ENCODE assay signal across 12 cellular contexts in genomic region chr13:75647126-75647784, GRCh38. TPM values are rescaled to one million over a fixed set of nuclear protein-coding genes. Genes with fewer than 3 reads are reported as not detected.
DNase-seq lines count a peak whose midpoint lies in the region; ATAC-seq, FAIRE-seq and TF ChIP-seq lines count a peak whose summit lies in the region.
"Had no signal": no experiment of that assay in that cellular context is flagged by ENCODE, and none has a peak within 500 bp of the region (broad histone marks: within the 10 kb centered on the region; RNA-seq: fewer than 3 reads in every experiment).

No MANE protein-coding gene starts in this region.

- POLR2A ChIA-PET in GM12878 (lab: Charles Lee) = interaction anchor here (0.6 to 1.0 kb wide), 7 partner anchors 8 to 1855 kb away, joined by 3 to 9 read pairs (median 4); no protein-coding TSS in a partner anchor

- H3K36me3 ChIP-seq in GM12878 (ENCODE audit: control insufficient read depth in 2 of 2, insufficient read depth in 2 of 2, low read length in 1 of 2) (no peaks in the 10 kb centered on the region), psoas muscle (ENCODE audit: insufficient read depth in 1 of 2, low read depth in 1 of 2) (peaks cover 0 to 4% of the 10 kb centered on the region in 2 donors)
- H3K36me3 ChIP-seq: heart right ventricle had no signal

- SMC1A ChIA-PET in GM12878 (lab: Charles Lee; ENCODE audit: uncharacterized antibody, unreplicated experiment) = interaction anchor here (1.1 to 1.8 kb wide), 3 partner anchors 8 to 23 kb away, joined by 4 to 10 read pairs (median 4); no protein-coding TSS in a partner anchor

- TF ChIP-seq POLR2A in GM12878 (IDR thresholded peaks at IDR 0.05; ENCODE audit: low read depth, low read length) = no peak

- H3K27me3 ChIP-seq in GM12878 (replicated peaks in 1 of 2; ENCODE audit: control insufficient read depth in 2 of 2, insufficient read depth in 2 of 2, low read length in 1 of 2) (no peaks in the 10 kb centered on the region), psoas muscle (ENCODE audit: insufficient read depth in 3 of 3, low read length in 2 of 3) (no peaks in the 10 kb centered on the region)
- H3K27me3 ChIP-seq: heart right ventricle had no signal

- in situ Hi-C loops in GM13976 (cut with MboI; ENCODE audit: low sequenced_read_pairs, unreplicated experiment) = no loop called here
- in situ Hi-C loops in GM12878 (cut with MboI) = no loop called here

- ATAC-seq in HG03060 (IDR thresholded peaks at IDR 0.05; ENCODE audit: low read depth, unreplicated experiment) = peak; percentile 79
- peak; percentile 92 for ATAC-seq in GM12878
- ATAC-seq in psoas muscle = no peak
- ATAC-seq: heart right ventricle had no signal

- H3K9me3 ChIP-seq in GM12878 (replicated peaks; ENCODE audit: control insufficient read depth, insufficient read depth, low read length) (no peaks in the 10 kb centered on the region), psoas muscle (no peaks in the 10 kb centered on the region)
- H3K9me3 ChIP-seq: heart right ventricle had no signal

- RAD21 ChIA-PET in GM12878 (lab: Charles Lee; ENCODE audit: unreplicated experiment) = interaction anchor here (0.6 to 1.1 kb wide), 4 partner anchors 8 to 1458 kb away, joined by 3 to 4 read pairs (median 3); no protein-coding TSS in a partner anchor

- peak overlapping the region; percentile 71 for H3K4me2 ChIP-seq in GM12878 (ENCODE audit: control insufficient read depth, insufficient read depth)

- DNase-seq in GM13976 (ENCODE audit: low spot score) (peak; percentile 38), GM20000 (ENCODE audit: low spot score) (peak; percentile 59), GM12878 (ENCODE audit: low read depth, low spot score) (peak; percentile 38), NAMALWA (ENCODE audit: low spot score) (no peak), posterior vena cava (ENCODE audit: low spot score) (no peak), psoas muscle (no peak)
- DNase-seq in activated CD8-positive, alpha-beta memory T cell treated with anti-CD3 and anti-CD28 coated beads, Interleukin-2, amount 50 U/mL, for 48 hours = no peak
- DNase-seq: caudate nucleus, GOT3, heart right ventricle, MM.1S had no signal

- H3K9ac ChIP-seq in GM12878 (ENCODE audit: control insufficient read depth, insufficient read depth, low read length) = peak overlapping the region; percentile 41; the same call in 1 of the 2 replicates

- no peak for FAIRE-seq in GM12878 (lab: Jason Lieb, UNC)

- H3K4me3 ChIP-seq in GM12878 = peak overlapping the region; percentile 39; the same call in 1 of the 2 replicates
- H3K4me3 ChIP-seq in psoas muscle = no peak overlapping the region
- H3K4me3 ChIP-seq: heart right ventricle had no signal

- TF ChIP-seq EP300 in GM12878 (IDR thresholded peaks at IDR 0.05; ENCODE audit: borderline replicate concordance in 1 of 2, control insufficient read depth in 1 of 2, low read depth in 2 of 2, low read length in 2 of 2) = peak in 1 of 2 experiments; percentile 66; a peak in 2 of 4 replicates

- intact Hi-C loops in GM12878 (cut with micrococcal nuclease; ENCODE audit: unreplicated experiment) (loop anchor here (10.0 kb wide), 1 partner anchor 272 kb away; no protein-coding TSS in a partner anchor), posterior vena cava (cut with DNase I) (no loop called here), psoas muscle (cut with DNase I) (no loop called here)

- no TSS peak for BruUV-seq in GM12878 (replicated peaks; lab: Mats Ljungman, UMichigan)

- H4K20me1 ChIP-seq in GM12878 (ENCODE audit: control insufficient read depth, insufficient read depth) = no peaks in the 10 kb centered on the region

- H3K79me2 ChIP-seq in GM12878 (ENCODE audit: control insufficient read depth, insufficient read depth, low read length) = no peaks in the 10 kb centered on the region; the same call in 1 of the 2 replicates

- WGBS in GM12878 (ENCODE audit: insufficient coverage, insufficient replicate concordance, low lambda C conversion rate, missing lambda C conversion rate) = 0% methylated on average over 1 of the region's 1 CpG
- WGBS in psoas muscle, 3 donors = 93 to 98% (median 97%) methylated on average over 1 of the region's 1 CpG

- H3K4me1 ChIP-seq in GM12878 (ENCODE audit: control insufficient read depth, insufficient read depth, low read length) = peaks cover 24% of the 10 kb centered on the region
- H3K4me1 ChIP-seq in psoas muscle = no peaks in the 10 kb centered on the region
- H3K4me1 ChIP-seq: heart right ventricle had no signal

- CTCF ChIA-PET in GM12878 (lab: Yijun Ruan, JAX) = interaction anchor here (0.7 kb wide), 1 partner anchor 26 kb away, joined by 4 read pairs; no protein-coding TSS in a partner anchor

- H2AFZ ChIP-seq in GM12878 (ENCODE audit: control insufficient read depth, low read depth, low read length) = peak overlapping the region; percentile 58

- no peak for TF ChIP-seq CTCF in GM13976 (IDR thresholded peaks at IDR 0.05; ENCODE audit: borderline replicate concordance, control extremely low read depth, extremely low read depth, insufficient read depth, missing control alignments)
- no peak for TF ChIP-seq CTCF in GM20000 (IDR thresholded peaks at IDR 0.05; ENCODE audit: extremely low read depth, missing control alignments)
- no peak for TF ChIP-seq CTCF in GM12878 (IDR thresholded peaks at IDR 0.05 in 2 of 3, conservative IDR thresholded peaks at IDR 0.05 in 1 of 3; ENCODE audit: control insufficient read depth in 2 of 3, extremely low read depth in 1 of 3, insufficient read depth in 1 of 3, low read depth in 3 of 3, low read length in 3 of 3)
- no peak for TF ChIP-seq CTCF in psoas muscle (IDR thresholded peaks at IDR 0.05)

- H3K27ac ChIP-seq in GM12878 (ENCODE audit: control insufficient read depth, insufficient read depth) (peak overlapping the region; percentile 76), psoas muscle (no peak overlapping the region)
- H3K27ac ChIP-seq: heart right ventricle had no signal

- no peak for TF ChIP-seq RAD21 in GM12878 (IDR thresholded peaks at IDR 0.05; ENCODE audit: insufficient read depth, low read depth, low read length)

TF ChIP-seq in GM12878, 131 proteins besides CTCF, POLR2A, EP300 and RAD21 (continues in another document):
- peak; percentile 62 for TF ChIP-seq RELB (IDR thresholded peaks at IDR 0.05; ENCODE audit: low read depth)
- TF ChIP-seq SMAD5 (IDR thresholded peaks at IDR 0.05; ENCODE audit: low read depth) = no peak
- TF ChIP-seq GABPA (IDR thresholded peaks at IDR 0.05; ENCODE audit: low read depth) = no peak
- no peak for TF ChIP-seq USF1 (IDR thresholded peaks at IDR 0.05; ENCODE audit: borderline replicate concordance, extremely low read length, insufficient read depth, low read depth, low read length)
- TF ChIP-seq MEF2A (IDR thresholded peaks at IDR 0.05; ENCODE audit: insufficient read depth, low read depth, low read length) = peak; percentile 83
- peak; percentile 78 for TF ChIP-seq NFIC (IDR thresholded peaks at IDR 0.05; ENCODE audit: low read depth, low read length)
- no peak for TF ChIP-seq USF2 (IDR thresholded peaks at IDR 0.05; ENCODE audit: borderline replicate concordance, low read depth, low read length)
- no peak for TF ChIP-seq IKZF2 (IDR thresholded peaks at IDR 0.05)
- TF ChIP-seq RFX5 (IDR thresholded peaks at IDR 0.05; ENCODE audit: low read depth, low read length) = no peak

RNA-seq across cellular contexts. Expression of gene LMO7, which starts 11.1 kb away (rescaled TPM):
- total RNA-seq in GM12878 (2013; cell fraction: nucleolus; rRNA removed) = 77.3 and 85.4 TPM in 2 replicates
- total RNA-seq in GM12878 (2014; rRNA removed) (48.8 and 49.7 TPM in 2 replicates), GM12878 (2014; rRNA removed; fragmentation: Illumina TruSeq; extraction: Trizol) (58.3 and 61.3 TPM in 2 replicates), GM12878 (2021) (35.5 and 36.6 TPM in 2 replicates), posterior vena cava (10 to 100 TPM; 27.4 to 28.8 TPM), psoas muscle (100 to 1,000 TPM in 3 of 4 donors, 10 to 100 TPM in 1; 97.9 to 271 (median 168) TPM)
- polyA plus RNA-seq in GM12878 (2011; ENCODE audit: low read depth) = 25.9 TPM
- polyA plus RNA-seq in GM12878 (2011; rRNA removed) (8.5 and 11.2 TPM in 2 replicates), GM12878 (2014; fragmentation: Illumina TruSeq; extraction: Trizol) (62.4 and 67.8 TPM in 2 replicates), GM12878 (2014; fragmentation: Nextera tagmentation; extraction: Ambion mirVana) (10 to 100 TPM; 12.7 to 13.2 TPM), GM12878 (2014; rRNA removed) (29.3 and 30.0 TPM in 2 replicates), GM12878 (2016; fragmentation: Nextera tagmentation; extraction: Ambion mirVana) (10 to 100 TPM; 37.0 to 38.0 TPM), psoas muscle (10 to 100 TPM; 15.3 to 63.4 (median 51.8) TPM)
- polyA plus RNA-seq in GM12878 (2011; cell fraction: cytosol; rRNA removed) = 7.4 and 10.4 TPM in 2 replicates
- polyA plus RNA-seq in GM12878 (2011; cell fraction: nucleus; rRNA removed) = 37.7 and 85.2 TPM in 2 replicates
- polyA plus RNA-seq in GM12878 (2012) = 47.0 and 55.9 TPM in 2 replicates
- polyA minus RNA-seq in GM12878 (2011; rRNA and poly(A)+ RNA removed) = 11.1 and 13.8 TPM in 2 replicates
- polyA minus RNA-seq in GM12878 (2011; cell fraction: cytosol; rRNA and poly(A)+ RNA removed) = 5.6 and 6.0 TPM in 2 replicates
- polyA minus RNA-seq in GM12878 (2011; cell fraction: nucleus; rRNA and poly(A)+ RNA removed) = 23.5 and 47.2 TPM in 2 replicates

Comparison
In these comparisons a context has a peak if more than half of its experiments do, and no peak if none do; other contexts are left out.
1. DNase-seq: peak in GM13976 (single experiment), GM20000 (single experiment) and GM12878 (single experiment); none in NAMALWA (single experiment), activated CD8-positive, alpha-beta memory T cell treated with anti-CD3 and anti-CD28 coated beads, Interleukin-2, amount 50 U/mL, for 48 hours (single experiment), posterior vena cava (single experiment) and psoas muscle (0 of 2).
2. ATAC-seq: peak in HG03060 (single experiment) and GM12878 (single experiment); none in psoas muscle (0 of 4).